In genomic region chr11:69348414-69349235, GRCh38 we compare ENCODE assay signal across 28 cellular contexts. TPM values are rescaled to one million over a fixed set of nuclear protein-coding genes. Genes with fewer than 3 reads are reported as not detected.
A peak's percentile ranks its signal among the peaks of the same experiment; 100 is the strongest.
DNase-seq lines count a peak whose midpoint lies in the region; ATAC-seq, FAIRE-seq and TF ChIP-seq lines count a peak whose summit lies in the region.
"Had no signal": no experiment of that assay in that cellular context is flagged by ENCODE, and none has a peak within 500 bp of the region (broad histone marks: within the 10 kb centered on the region; RNA-seq: fewer than 3 reads in every experiment).

No MANE protein-coding gene starts in this region.

- no peak for TF ChIP-seq RAD21 in K562 (CRISPR knock-in tag; conservative IDR thresholded peaks at IDR 0.05 in 1 of 2, IDR thresholded peaks at IDR 0.05 in 1 of 2)

- no peak overlapping the region for H3K27ac Mint-ChIP-seq in progenitor cell of endocrine pancreas
- H3K27ac Mint-ChIP-seq: activated naive CD4-positive, alpha-beta T cell treated with anti-CD3 and anti-CD28 coated beads, Interleukin-2, amount 50 U/mL, for 24 hours; activated T-helper 17 cell treated with anti-CD3 and anti-CD28 coated beads, Interleukin-2, amount 50 U/mL, for 72 hours; CD4-positive, alpha-beta memory T cell; stimulated activated effector memory CD8-positive, alpha-beta T cell treated with anti-CD3 and anti-CD28 coated beads, Interleukin-12 subunit alpha, Interleukin-12 subunit beta, amount 100 ng/mL, for 72 hours; T-helper 1 cell treated with Interleukin-12 subunit alpha and Interleukin-12 subunit beta and Interleukin-4 antibody, amounts not matched to agents 30 μg/mL and 1 μg/mL, for 36 hours had no signal

- intact Hi-C loops in K562 (cut with micrococcal nuclease) (no loop called here), lower leg skin (cut with DNase I; ENCODE audit: low total_unique reads) (no loop called here), upper lobe of right lung (cut with DNase I) (no loop called here)

- no peak overlapping the region for H3K4me3 Mint-ChIP-seq in progenitor cell of endocrine pancreas (ENCODE audit: low read depth)
- H3K4me3 Mint-ChIP-seq: activated naive CD4-positive, alpha-beta T cell treated with anti-CD3 and anti-CD28 coated beads, Interleukin-2, amount 50 U/mL, for 24 hours; activated T-helper 17 cell treated with anti-CD3 and anti-CD28 coated beads, Interleukin-2, amount 50 U/mL, for 72 hours; CD4-positive, alpha-beta memory T cell; neural crest cell; stimulated activated effector memory CD8-positive, alpha-beta T cell treated with anti-CD3 and anti-CD28 coated beads, Interleukin-12 subunit alpha, Interleukin-12 subunit beta, amount 100 ng/mL, for 72 hours; T-helper 1 cell treated with Interleukin-12 subunit alpha and Interleukin-12 subunit beta and Interleukin-4 antibody, amounts not matched to agents 30 μg/mL and 1 μg/mL, for 36 hours had no signal

- H3K36me3 Mint-ChIP-seq in progenitor cell of endocrine pancreas (ENCODE audit: insufficient read depth) = no peaks in the 10 kb centered on the region
- H3K36me3 Mint-ChIP-seq: CD4-positive, alpha-beta memory T cell; stimulated activated effector memory CD8-positive, alpha-beta T cell treated with anti-CD3 and anti-CD28 coated beads, Interleukin-12 subunit alpha, Interleukin-12 subunit beta, amount 100 ng/mL, for 72 hours had no signal

- peaks cover 6% of the 10 kb centered on the region; the same call in 1 of the 2 replicates for H3K9me3 ChIP-seq in K562 (replicated peaks; ENCODE audit: control insufficient read depth, insufficient read depth, low read depth, low read length)
- H3K9me3 ChIP-seq in upper lobe of right lung = no peaks in the 10 kb centered on the region
- H3K9me3 ChIP-seq: right lobe of liver had no signal

- DNase-seq in activated CD8-positive, alpha-beta memory T cell treated with anti-CD3 and anti-CD28 coated beads for 24 hours = peak; percentile 30
- DNase-seq in activated CD8-positive, alpha-beta memory T cell treated with anti-CD3 and anti-CD28 coated beads, Interleukin-2, amount 50 U/mL, for 4 hours = no peak
- DNase-seq in K562 (ENCODE audit: extremely low read depth in 1 of 4, low spot score in 3 of 4) (no peak), lower leg skin (ENCODE audit: low spot score in 2 of 2) (peak; percentile 4 to 48), upper lobe of right lung (peak; percentile 51), glomerular visceral epithelial cell (ENCODE audit: extremely low spot score) (no peak), progenitor cell of endocrine pancreas (ENCODE audit: low spot score, unreplicated experiment) (no peak)
- DNase-seq: AML-193; anterior cingulate cortex; CD4-positive, alpha-beta memory T cell; cortex of kidney; NCI-H1694; NCI-H510A; stimulated activated CD4-positive, alpha-beta T cell treated with anti-CD3 and anti-CD28 coated beads, Interleukin-12 subunit alpha, Interleukin-12 subunit beta, amount 100 ng/mL, for 4 hours; stimulated activated CD4-positive, alpha-beta T cell treated with anti-CD3 and anti-CD28 coated beads, Interleukin-4, amount 100 ng/mL, for 1 hour; substantia nigra had no signal

- no peak overlapping the region for H3K4me2 ChIP-seq in K562 (ENCODE audit: insufficient read depth, low read length)

- no peaks in the 10 kb centered on the region for H4K20me1 ChIP-seq in K562 (replicated peaks; ENCODE audit: control insufficient read depth, insufficient read depth, low read length)

- POLR2A ChIA-PET in K562 (lab: Yijun Ruan, JAX) = interaction anchor here (0.6 to 1.3 kb wide), 2 partner anchors 22 to 296 kb away, joined by 3 read pairs; no protein-coding TSS in a partner anchor

- FAIRE-seq in K562 (lab: Jason Lieb, UNC) = no peak
- FAIRE-seq: A204.1, GM12878, islet of Langerhans, urothelium cell line had no signal

- peaks cover 26% of the 10 kb centered on the region for H3K4me1 Mint-ChIP-seq in progenitor cell of endocrine pancreas (ENCODE audit: low read depth)
- H3K4me1 Mint-ChIP-seq: CD4-positive, alpha-beta memory T cell; neural crest cell; stimulated activated effector memory CD8-positive, alpha-beta T cell treated with anti-CD3 and anti-CD28 coated beads, Interleukin-12 subunit alpha, Interleukin-12 subunit beta, amount 100 ng/mL, for 72 hours had no signal

- no peaks in the 10 kb centered on the region for H3K9me3 Mint-ChIP-seq in progenitor cell of endocrine pancreas (ENCODE audit: low read depth)
- H3K9me3 Mint-ChIP-seq: activated naive CD4-positive, alpha-beta T cell treated with anti-CD3 and anti-CD28 coated beads, Interleukin-2, amount 50 U/mL, for 24 hours; activated T-helper 17 cell treated with anti-CD3 and anti-CD28 coated beads, Interleukin-2, amount 50 U/mL, for 72 hours; neural crest cell; stimulated activated effector memory CD8-positive, alpha-beta T cell treated with anti-CD3 and anti-CD28 coated beads, Interleukin-12 subunit alpha, Interleukin-12 subunit beta, amount 100 ng/mL, for 72 hours had no signal

- CTCF ChIA-PET in K562 (lab: Yijun Ruan, JAX; ENCODE audit: low intra/inter-chr PET ratio) = no interaction called here

- H3K27ac ChIP-seq in K562 (ENCODE audit: extremely low read depth, low read depth, low read length) (no peak overlapping the region), upper lobe of right lung (no peak overlapping the region)
- H3K27ac ChIP-seq: right lobe of liver, SK-N-MC had no signal

- TF ChIP-seq CTCF in K562 (IDR thresholded peaks at IDR 0.05 in 2 of 3, conservative IDR thresholded peaks at IDR 0.05 in 1 of 3; ENCODE audit: insufficient read depth in 2 of 3, low read depth in 1 of 3, low read length in 3 of 3) (no peak), lower leg skin (IDR thresholded peaks at IDR 0.05) (no peak), upper lobe of right lung (IDR thresholded peaks at IDR 0.05) (no peak), progenitor cell of endocrine pancreas (IDR thresholded peaks at IDR 0.05; ENCODE audit: unreplicated experiment) (no peak)

- peaks cover 2% of the 10 kb centered on the region; the same call in 2 of the 3 replicates for H3K36me3 ChIP-seq in K562 (ENCODE audit: control insufficient read depth, insufficient read depth, low read length)
- no peaks in the 10 kb centered on the region for H3K36me3 ChIP-seq in upper lobe of right lung
- H3K36me3 ChIP-seq: right lobe of liver had no signal

- no peaks in the 10 kb centered on the region for H3K79me2 ChIP-seq in K562 (ENCODE audit: control insufficient read depth, insufficient read depth, low read length)

- BruUV-seq in K562 (replicated peaks; lab: Mats Ljungman, UMichigan) = no TSS peak

- 54% methylated on average over 6 of the region's 6 CpGs for WGBS in K562 (ENCODE audit: insufficient coverage, low coverage, missing lambda C conversion rate)
- WGBS in lower leg skin, 2 donors = 78 to 94% methylated on average over 4 to 6 of the region's 6 CpGs

- H3K27me3 Mint-ChIP-seq in progenitor cell of endocrine pancreas = no peaks in the 10 kb centered on the region
- H3K27me3 Mint-ChIP-seq: activated naive CD4-positive, alpha-beta T cell treated with anti-CD3 and anti-CD28 coated beads, Interleukin-2, amount 50 U/mL, for 24 hours had no signal

- no peak overlapping the region for H2AFZ ChIP-seq in K562 (ENCODE audit: low read depth, low read length)

- H3K4me3 ChIP-seq in K562 (no peak overlapping the region), lower leg skin (ENCODE audit: low read depth, poor library complexity, severe bottlenecking) (no peak overlapping the region), upper lobe of right lung (no peak overlapping the region)
- H3K4me3 ChIP-seq: GM12878, right lobe of liver, SK-N-MC had no signal

- no peaks in the 10 kb centered on the region for H3K9me1 ChIP-seq in K562 (ENCODE audit: control insufficient read depth, insufficient read depth, low read length)

- TF ChIP-seq EP300 in K562 (IDR thresholded peaks at IDR 0.05; ENCODE audit: low read length) = no peak

- TF ChIP-seq POLR2A in K562 (conservative IDR thresholded peaks at IDR 0.05) (no peak), lower leg skin (IDR thresholded peaks at IDR 0.05) (no peak)

- H3K9ac ChIP-seq in K562 (ENCODE audit: insufficient read depth in 1 of 2, low read depth in 2 of 2, low read length in 2 of 2) = no peak overlapping the region

- ATAC-seq in K562 (no peak), upper lobe of right lung (no peak), GM18868 (IDR thresholded peaks at IDR 0.05; ENCODE audit: unreplicated experiment) (no peak)
- ATAC-seq: activated T-helper 17 cell treated with anti-CD3 and anti-CD28 coated beads, Interleukin-2, amount 50 U/mL, for 72 hours; GM12878; right lobe of liver; stimulated activated effector memory CD8-positive, alpha-beta T cell treated with anti-CD3 and anti-CD28 coated beads, Interleukin-12 subunit alpha, Interleukin-12 subunit beta, amount 100 ng/mL, for 72 hours had no signal

- H3K4me1 ChIP-seq in K562 (replicated peaks in 1 of 2; ENCODE audit: control insufficient read depth in 2 of 2, insufficient read depth in 2 of 2, low read length in 2 of 2) (peaks cover 0 to 3% of the 10 kb centered on the region in 2 experiments; a peak in 1 of 5 replicates), upper lobe of right lung (peaks cover 5% of the 10 kb centered on the region)

- in situ Hi-C loops in K562 (cut with MboI) = no loop called here

- H3K27me3 ChIP-seq in K562 (ENCODE audit: control insufficient read depth in 2 of 2, insufficient read depth in 2 of 2, low read length in 2 of 2) = no peaks in the 10 kb centered on the region
- H3K27me3 ChIP-seq in upper lobe of right lung = no peaks in the 10 kb centered on the region
- H3K27me3 ChIP-seq: right lobe of liver had no signal

TF ChIP-seq in K562, 482 proteins besides CTCF, POLR2A, EP300 and RAD21 (continues in another document):
- TF ChIP-seq ZNF239 (CRISPR knock-in tag; IDR thresholded peaks at IDR 0.05) = no peak

RNA-seq across cellular contexts. Expression of gene MYEOV, which starts 54.7 kb away (rescaled TPM):
- 153 and 334 TPM in 2 replicates for total RNA-seq in K562 (2011; cell fraction: chromatin; rRNA removed; ENCODE audit: low replicate concordance)
- total RNA-seq in K562 (2011; cell fraction: nucleolus; rRNA removed) = 281 and 292 TPM in 2 replicates
- 180 and 211 TPM in 2 replicates for total RNA-seq in K562 (2011; cell fraction: nucleoplasm; rRNA removed)
- 29.5 and 33.6 TPM in 2 replicates for total RNA-seq in K562 (2014; rRNA removed)
- 29.7 and 32.2 TPM in 2 replicates for total RNA-seq in K562 (2014; rRNA removed; fragmentation: Illumina TruSeq; extraction: Trizol)
- total RNA-seq in K562 (2015; rRNA removed; fragmentation: Illumina TruSeq; extraction: Trizol) = 26.1 and 28.1 TPM in 2 replicates
- 77.7 and 92.3 TPM in 2 replicates for total RNA-seq in K562 (2021)
- 133 TPM in 2 replicates for polyA plus RNA-seq in K562 (2011; rRNA removed)
- 96.6 and 154 TPM in 2 replicates for polyA plus RNA-seq in K562 (2011; cell fraction: cytosol; rRNA removed)
- 301 and 457 TPM in 2 replicates for polyA plus RNA-seq in K562 (2011; cell fraction: nucleus; rRNA removed)
- polyA plus RNA-seq in K562 (2012) = 69.0 and 89.1 TPM in 2 replicates
- polyA plus RNA-seq in K562 (2014; fragmentation: Illumina TruSeq; extraction: Trizol) = 68.2 and 86.9 TPM in 2 replicates
- 10 to 100 TPM; 10.2 to 11.5 TPM for polyA plus RNA-seq in K562 (2014; fragmentation: Nextera tagmentation; extraction: Ambion mirVana)
- polyA plus RNA-seq in K562 (2014; rRNA removed) = 80.9 and 87.6 TPM in 2 replicates
- 48.1 and 73.1 TPM in 2 replicates for polyA minus RNA-seq in K562 (2011; rRNA and poly(A)+ RNA removed)
- 38.3 and 45.9 TPM in 2 replicates for polyA minus RNA-seq in K562 (2011; cell fraction: cytosol; rRNA and poly(A)+ RNA removed)
- 87.9 and 158 TPM in 2 replicates for polyA minus RNA-seq in K562 (2011; cell fraction: nucleus; rRNA and poly(A)+ RNA removed)
- total RNA-seq in lower leg skin = 10 to 100 TPM; 13.9 to 32.9 (median 25.8) TPM
- 0.23 TPM for total RNA-seq in upper lobe of right lung
- 0.14 TPM in 1 of 2 replicates, not detected in the other for total RNA-seq in progenitor cell of endocrine pancreas
- total RNA-seq: CD4-positive, alpha-beta memory T cell had no signal
- polyA plus RNA-seq: CD4-positive, alpha-beta memory T cell had no signal

Comparison
In these comparisons a context has a peak if more than half of its experiments do, and no peak if none do; other contexts are left out.
1. DNase-seq: peak in activated CD8-positive, alpha-beta memory T cell treated with anti-CD3 and anti-CD28 coated beads for 24 hours (single experiment), lower leg skin (2 of 2) and upper lobe of right lung (single experiment); none in activated CD8-positive, alpha-beta memory T cell treated with anti-CD3 and anti-CD28 coated beads, Interleukin-2, amount 50 U/mL, for 4 hours (single experiment), K562 (0 of 4), glomerular visceral epithelial cell (single experiment) and progenitor cell of endocrine pancreas (single experiment).
2. RNA of gene MYEOV, which starts 54.7 kb away (total RNA-seq): 26.1 to 334 TPM in K562 and 13.9 to 32.9 TPM in lower leg skin; 0.23 TPM in upper lobe of right lung (single experiment) and 0.14 TPM in progenitor cell of endocrine pancreas; every median in the first group is over 10 times any median in the second.